In the genomic region with DNA sequence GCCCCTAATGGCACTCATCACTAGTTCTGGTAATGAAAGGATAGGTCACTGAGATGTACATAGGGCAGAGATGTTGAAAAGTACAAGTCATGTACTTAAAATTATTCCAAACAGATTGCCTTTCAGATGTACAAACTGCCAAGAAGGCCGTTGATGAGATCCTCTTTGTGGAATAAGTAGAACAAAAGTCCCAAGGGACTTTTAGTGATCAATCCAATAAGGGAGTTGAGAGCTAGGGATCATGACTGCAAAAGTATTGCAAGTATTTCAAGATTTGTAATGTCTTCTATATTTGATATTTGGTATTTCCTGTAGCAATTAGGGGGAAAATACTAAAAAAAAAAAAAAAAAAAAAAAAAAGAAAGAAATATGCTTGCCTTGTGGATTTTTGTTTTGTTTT, we compare ENCODE assay signal across 30 cellular contexts.
"Had no signal": no experiment of that assay in that cellular context is flagged by ENCODE, and none has a peak within 500 bp of the region (broad histone marks: within the 10 kb centered on the region; RNA-seq: fewer than 3 reads in every experiment).

No MANE protein-coding gene starts in this region.

- ATAC-seq: Panc1 had no signal

- H3K4me3 Mint-ChIP-seq: activated CD4-positive, alpha-beta memory T cell treated with anti-CD3 and anti-CD28 coated beads, Interleukin-2, amount 10 ng/mL, durations not matched to agents 7 days and 5 days; activated CD4-positive, alpha-beta T cell treated with anti-CD3 and anti-CD28 coated beads, Interleukin-2, amount 10 ng/mL, durations not matched to agents 7 days and 5 days; activated naive CD8-positive, alpha-beta T cell treated with anti-CD3 and anti-CD28 coated beads, Interleukin-2, amount 10 ng/mL, durations not matched to agents 7 days and 5 days had no signal

- H3K9me3 Mint-ChIP-seq: activated CD4-positive, alpha-beta memory T cell treated with anti-CD3 and anti-CD28 coated beads, Interleukin-2, amount 10 ng/mL, durations not matched to agents 7 days and 5 days; activated CD4-positive, alpha-beta T cell treated with anti-CD3 and anti-CD28 coated beads, Interleukin-2, amount 10 ng/mL, durations not matched to agents 7 days and 5 days; activated naive CD8-positive, alpha-beta T cell treated with anti-CD3 and anti-CD28 coated beads, Interleukin-2, amount 10 ng/mL, durations not matched to agents 7 days and 5 days; activated T-helper 2 cell treated with anti-CD3 and anti-CD28 coated beads, Interferon-gamma antibody, Interleukin-2, Interleukin-4, amounts not matched to agents 10 μg/mL and 5 μg/mL and 100 μg/mL, durations not matched to agents 14 hours and 24 hours and 36 hours had no signal

- H3K27me3 ChIP-seq: adrenal gland, SJCRH30 had no signal

- H3K4me2 ChIP-seq: SK-N-SH had no signal

- H3K4me1 ChIP-seq: adrenal gland, SJCRH30 had no signal

- H3K9me3 ChIP-seq: adrenal gland, SJCRH30, SK-N-SH had no signal

- H3K27me3 Mint-ChIP-seq: activated CD4-positive, alpha-beta memory T cell treated with anti-CD3 and anti-CD28 coated beads, Interleukin-2, amount 10 ng/mL, durations not matched to agents 7 days and 5 days; activated CD4-positive, alpha-beta T cell treated with anti-CD3 and anti-CD28 coated beads, Interleukin-2, amount 10 ng/mL, durations not matched to agents 7 days and 5 days; activated naive CD8-positive, alpha-beta T cell treated with anti-CD3 and anti-CD28 coated beads, Interleukin-2, amount 10 ng/mL, durations not matched to agents 7 days and 5 days had no signal

- H3K4me3 ChIP-seq: adrenal gland, SJCRH30 had no signal

- H3K36me3 ChIP-seq: SJCRH30 had no signal

- DNase-seq: activated CD4-positive, alpha-beta memory T cell treated with anti-CD3 and anti-CD28 coated beads, Interleukin-2, amount 10 ng/mL, durations not matched to agents 7 days and 5 days; activated CD4-positive, alpha-beta T cell treated with anti-CD3 and anti-CD28 coated beads, Interleukin-2, amount 10 ng/mL, durations not matched to agents 7 days and 5 days; activated CD4-positive, CD25-positive, alpha-beta regulatory T cell; activated gamma-delta T cell treated with Interleukin-2 at 50 U/mL for 16 hours; activated naive CD4-positive, alpha-beta T cell treated with anti-CD3 and anti-CD28 coated beads, Interleukin-2, amount 50 U/mL, for 16 hours; activated naive CD8-positive, alpha-beta T cell treated with anti-CD3 and anti-CD28 coated beads, Interleukin-2, amount 10 ng/mL, durations not matched to agents 7 days and 5 days; activated T-cell treated with anti-CD3 and anti-CD28 coated beads for 4 hours; activated T-cell treated with anti-CD3 and anti-CD28 coated beads, Interleukin-2, amount 50 U/mL, for 48 hours; adrenal gland; anterior cingulate cortex; cerebellar nuclear complex; Kasumi-1; NCI-H1105 treated with DMSO at 0.1 percent for 48 hours; NCI-H1436 treated with DMSO at 0.1 percent for 48 hours; NCI-H187; NCI-H2081; NCI-H2227 treated with DMSO at 0.1 percent for 48 hours; NCI-H446 treated with DMSO at 0.1 percent for 48 hours; NCI-H524 treated with DMSO at 0.1 percent for 48 hours; NCI-H748 treated with DMSO at 0.1 percent for 48 hours; NK-92 treated with Interleukin-12 subunit alpha and Interleukin-12 subunit beta, amount 100 ng/mL, for 24 hours; OCI-M1; Right ventricle myocardium superior; SJCRH30; SK-N-SH; T-helper 1 cell had no signal

- H3K27ac ChIP-seq: RWPE1, SJCRH30, VCaP had no signal

- H3K27ac Mint-ChIP-seq: activated CD4-positive, alpha-beta memory T cell treated with anti-CD3 and anti-CD28 coated beads, Interleukin-2, amount 10 ng/mL, durations not matched to agents 7 days and 5 days; activated CD4-positive, alpha-beta T cell treated with anti-CD3 and anti-CD28 coated beads, Interleukin-2, amount 10 ng/mL, durations not matched to agents 7 days and 5 days; activated naive CD8-positive, alpha-beta T cell treated with anti-CD3 and anti-CD28 coated beads, Interleukin-2, amount 10 ng/mL, durations not matched to agents 7 days and 5 days; activated T-helper 2 cell treated with anti-CD3 and anti-CD28 coated beads, Interferon-gamma antibody, Interleukin-2, Interleukin-4, amounts not matched to agents 10 μg/mL and 5 μg/mL and 100 μg/mL, durations not matched to agents 14 hours and 24 hours and 36 hours had no signal

- H3K9ac ChIP-seq: SK-N-SH had no signal

- H3K4me1 Mint-ChIP-seq: activated CD4-positive, alpha-beta memory T cell treated with anti-CD3 and anti-CD28 coated beads, Interleukin-2, amount 10 ng/mL, durations not matched to agents 7 days and 5 days; activated CD4-positive, alpha-beta T cell treated with anti-CD3 and anti-CD28 coated beads, Interleukin-2, amount 10 ng/mL, durations not matched to agents 7 days and 5 days had no signal
